8 cellular contexts compared by ENCODE assay signal in the genomic region with DNA sequence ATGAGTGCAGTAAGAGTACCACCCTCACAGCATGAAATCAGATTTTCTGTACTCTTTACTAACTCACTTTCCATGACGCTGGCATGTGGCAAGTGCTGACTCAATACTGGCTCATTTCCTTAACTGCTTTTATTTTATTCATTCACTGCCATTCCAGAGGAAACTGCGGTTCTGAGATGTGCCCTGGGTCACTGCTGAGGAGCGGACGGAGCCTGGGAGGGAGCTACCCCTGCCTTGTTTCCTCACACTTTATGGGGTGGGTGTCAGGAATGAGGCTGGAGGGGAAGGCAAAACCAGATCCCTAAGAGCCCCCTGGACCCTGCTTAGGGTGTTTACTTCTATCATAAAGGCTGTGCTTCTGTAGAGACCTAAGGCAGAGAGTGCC. TPM values are rescaled to one million over a fixed set of nuclear protein-coding genes. Genes with fewer than 3 reads are reported as not detected.
DNase-seq lines count a peak whose midpoint lies in the region; ATAC-seq lines count a peak whose summit lies in the region.

No MANE protein-coding gene starts in this region.

- DNase-seq in AML-193 (lab: John Stamatoyannopoulos, UW) (peak; percentile 88), MV-4-11 (lab: John Stamatoyannopoulos, UW) (peak; percentile 85), amniotic epithelial cell (ENCODE audit: low read depth) (peak; percentile 94), myocyte (ENCODE audit: low read depth) (peak; percentile 81), inferior parietal cortex (ENCODE audit: extremely low spot score) (no peak), NCI-H748 treated with DMSO at 0.1 percent for 48 hours (lab: John Stamatoyannopoulos, UW) (no peak)

- no peak for ATAC-seq in HG03460 (IDR thresholded peaks at IDR 0.05; ENCODE audit: unreplicated experiment)
- ATAC-seq in HG03135 (IDR thresholded peaks at IDR 0.05; ENCODE audit: unreplicated experiment): no peak

RNA-seq across cellular contexts. Expression of a gene that starts 14.4 kb away (rescaled TPM):
- 29.4 and 42.7 TPM in 2 replicates for total RNA-seq in myocyte
- polyA plus RNA-seq in myocyte (2012): 37.9 TPM

Comparison
In these comparisons a context has a peak if more than half of its experiments do, and no peak if none do; other contexts are left out.
1. DNase-seq: peak in AML-193 (2 of 2), MV-4-11 (single experiment), amniotic epithelial cell (single experiment) and myocyte (single experiment); none in inferior parietal cortex (single experiment) and NCI-H748 treated with DMSO at 0.1 percent for 48 hours (single experiment).